ENCODE assay signal across 1 cellular context in genomic region chr16:24198807-24199533, GRCh38.
TF ChIP-seq lines count a peak whose summit lies in the region.

No MANE protein-coding gene starts in this region.

TF ChIP-seq in WTC11, 78 proteins besides CTCF, POLR2A, EP300 and RAD21 (continued from another document):
- no peak for TF ChIP-seq AFF4 (CRISPR knock-in tag; IDR thresholded peaks at IDR 0.05; ENCODE audit: borderline replicate concordance)
